8 cellular contexts compared by ENCODE assay signal in genomic region chr14:52043690-52044089, GRCh38. TPM values are rescaled to one million over a fixed set of nuclear protein-coding genes. Genes with fewer than 3 reads are reported as not detected.
DNase-seq lines count a peak whose midpoint lies in the region; ATAC-seq and TF ChIP-seq lines count a peak whose summit lies in the region.

No MANE protein-coding gene starts in this region.

- peak overlapping the region in 1 of 2 donors; percentile 28 for H3K27ac ChIP-seq in coronary artery

- H3K4me3 Mint-ChIP-seq in activated CD8-positive, alpha-beta T cell treated with anti-CD3 and anti-CD28 coated beads, Interleukin-2, amount 10 ng/mL, durations not matched to agents 7 days and 5 days = no peak overlapping the region
- no peak overlapping the region for H3K4me3 Mint-ChIP-seq in glutamatergic neuron (ENCODE audit: unreplicated experiment)

- POLR2A ChIA-PET in activated CD8-positive, alpha-beta T cell treated with anti-CD3 and anti-CD28 coated beads, Interleukin-2, amount 10 ng/mL, durations not matched to agents 7 days and 5 days (lab: Charles Lee) = no interaction called here

- H3K4me1 Mint-ChIP-seq in activated CD8-positive, alpha-beta T cell treated with anti-CD3 and anti-CD28 coated beads, Interleukin-2, amount 10 ng/mL, durations not matched to agents 7 days and 5 days (ENCODE audit: low read depth) = no peaks in the 10 kb centered on the region
- H3K4me1 Mint-ChIP-seq in glutamatergic neuron (ENCODE audit: low read depth, unreplicated experiment) = no peaks in the 10 kb centered on the region

- no peaks in the 10 kb centered on the region for H3K9me3 Mint-ChIP-seq in activated CD8-positive, alpha-beta T cell treated with anti-CD3 and anti-CD28 coated beads, Interleukin-2, amount 10 ng/mL, durations not matched to agents 7 days and 5 days (ENCODE audit: insufficient read depth)
- no peaks in the 10 kb centered on the region for H3K9me3 Mint-ChIP-seq in glutamatergic neuron (ENCODE audit: unreplicated experiment)

- peak; percentile 61 for ATAC-seq in activated CD8-positive, alpha-beta T cell treated with anti-CD3 and anti-CD28 coated beads, Interleukin-2, amount 10 ng/mL, durations not matched to agents 7 days and 5 days
- ATAC-seq in HG03097 (IDR thresholded peaks at IDR 0.05; ENCODE audit: low FRiP score, unreplicated experiment) = no peak

- H3K36me3 Mint-ChIP-seq in activated CD8-positive, alpha-beta T cell treated with anti-CD3 and anti-CD28 coated beads, Interleukin-2, amount 10 ng/mL, durations not matched to agents 7 days and 5 days (ENCODE audit: low read depth) = no peaks in the 10 kb centered on the region
- no peaks in the 10 kb centered on the region for H3K36me3 Mint-ChIP-seq in glutamatergic neuron (ENCODE audit: unreplicated experiment)

- no peak overlapping the region for H3K4me3 ChIP-seq in coronary artery

- CTCF ChIA-PET in activated CD8-positive, alpha-beta T cell treated with anti-CD3 and anti-CD28 coated beads, Interleukin-2, amount 10 ng/mL, durations not matched to agents 7 days and 5 days (lab: Charles Lee) = interaction anchor here (0.9 to 1.2 kb wide), 3 partner anchors 18 to 206 kb away, joined by 3 to 5 read pairs (median 3); no protein-coding TSS in a partner anchor

- H3K27me3 Mint-ChIP-seq in activated CD8-positive, alpha-beta T cell treated with anti-CD3 and anti-CD28 coated beads, Interleukin-2, amount 10 ng/mL, durations not matched to agents 7 days and 5 days (ENCODE audit: low read depth) = peaks cover 3% of the 10 kb centered on the region
- no peaks in the 10 kb centered on the region for H3K27me3 Mint-ChIP-seq in glutamatergic neuron (ENCODE audit: unreplicated experiment)

- H3K27ac Mint-ChIP-seq in activated CD8-positive, alpha-beta T cell treated with anti-CD3 and anti-CD28 coated beads, Interleukin-2, amount 10 ng/mL, durations not matched to agents 7 days and 5 days = no peak overlapping the region
- H3K27ac Mint-ChIP-seq in glutamatergic neuron (ENCODE audit: unreplicated experiment) = no peak overlapping the region

- DNase-seq in ELF-1 (ENCODE audit: low read depth, low spot score) (peak; percentile 81), Kasumi-1 (lab: John Stamatoyannopoulos, UW) (peak; percentile 13 to 53), glutamatergic neuron (peak; percentile 55), coronary artery (ENCODE audit: low spot score) (no peak), NCI-H1105 treated with DMSO at 0.1 percent for 48 hours (lab: John Stamatoyannopoulos, UW) (no peak)
- DNase-seq in activated CD8-positive, alpha-beta T cell treated with anti-CD3 and anti-CD28 coated beads, Interleukin-2, amount 10 ng/mL, durations not matched to agents 7 days and 5 days = no peak
- DNase-seq in stimulated activated CD8-positive, alpha-beta memory T cell treated with anti-CD3 and anti-CD28 coated beads, Interleukin-15, amount 100 ng/mL, for 1 hour (ENCODE audit: low read depth) = peak; percentile 14

- TF ChIP-seq CTCF in glutamatergic neuron (IDR thresholded peaks at IDR 0.05; ENCODE audit: partially characterized antibody, unreplicated experiment) (peak; percentile 77), coronary artery (IDR thresholded peaks at IDR 0.05) (no peak)

RNA-seq across cellular contexts. Expression of gene NID2, which starts 25.2 kb away (rescaled TPM):
- under 1 TPM; 0.18 to 0.29 TPM for total RNA-seq in activated CD8-positive, alpha-beta T cell treated with anti-CD3 and anti-CD28 coated beads, Interleukin-2, amount 10 ng/mL, durations not matched to agents 7 days and 5 days
- total RNA-seq in glutamatergic neuron (ENCODE audit: unreplicated experiment) = 2.6 TPM

RNA-seq across cellular contexts. Expression of gene RTRAF, which starts 54.3 kb away (rescaled TPM):
- total RNA-seq in activated CD8-positive, alpha-beta T cell treated with anti-CD3 and anti-CD28 coated beads, Interleukin-2, amount 10 ng/mL, durations not matched to agents 7 days and 5 days = 100 to 1,000 TPM; 201 to 206 TPM
- 178 TPM for total RNA-seq in glutamatergic neuron (ENCODE audit: unreplicated experiment)

Comparison
In these comparisons a context has a peak if more than half of its experiments do, and no peak if none do; other contexts are left out.
1. DNase-seq: peak in ELF-1 (single experiment), Kasumi-1 (2 of 2), glutamatergic neuron (single experiment) and stimulated activated CD8-positive, alpha-beta memory T cell treated with anti-CD3 and anti-CD28 coated beads, Interleukin-15, amount 100 ng/mL, for 1 hour (single experiment); none in activated CD8-positive, alpha-beta T cell treated with anti-CD3 and anti-CD28 coated beads, Interleukin-2, amount 10 ng/mL, durations not matched to agents 7 days and 5 days (single experiment), coronary artery (single experiment) and NCI-H1105 treated with DMSO at 0.1 percent for 48 hours (single experiment).